8 cellular contexts compared by ENCODE assay signal in genomic region chr17:64024781-64025731, GRCh38. TPM values are rescaled to one million over a fixed set of nuclear protein-coding genes. Genes with fewer than 3 reads are reported as not detected.
DNase-seq lines count a peak whose midpoint lies in the region; ATAC-seq, FAIRE-seq and TF ChIP-seq lines count a peak whose summit lies in the region.

No MANE protein-coding gene starts in this region.

- H3K4me3 ChIP-seq in PC-9, result no peak overlapping the region

- H3K36me3 ChIP-seq in PC-9 (ENCODE audit: low read depth), result no peaks in the 10 kb centered on the region

- H3K27me3 ChIP-seq in foreskin keratinocyte, result no peaks in the 10 kb centered on the region
- no peaks in the 10 kb centered on the region for H3K27me3 ChIP-seq in PC-9 (ENCODE audit: insufficient read depth, low read depth)

- H3K4me2 ChIP-seq in PC-9, result no peak overlapping the region

- FAIRE-seq in D721Med (lab: Jason Lieb, UNC), result no peak

- no peaks in the 10 kb centered on the region for H3K9me3 ChIP-seq in PC-9 (ENCODE audit: insufficient read depth, low read depth)

- intact Hi-C loops in PC-9 (cut with micrococcal nuclease; ENCODE audit: unreplicated experiment), result loop anchor here (1.0 kb wide), 2 partner anchors 74 to 106 kb away; no protein-coding TSS in a partner anchor

- DNase-seq in LHCN-M2 (ENCODE audit: low read depth) (peak; percentile 13), foreskin keratinocyte (peak in 1 of 2 donors; percentile 41), PC-9 (no peak), D721Med (ENCODE audit: insufficient read length, low spot score) (no peak), foreskin melanocyte (no peak)
- DNase-seq in activated CD8-positive, alpha-beta memory T cell treated with anti-CD3 and anti-CD28 coated beads, Interleukin-2, amount 50 U/mL, for 1 hour (ENCODE audit: extremely low read depth), result peak; percentile 33
- DNase-seq in stimulated activated naive CD4-positive, alpha-beta T cell treated with Interleukin-2 at 50 U/mL for 16 hours (lab: John Stamatoyannopoulos, UW), result peak; percentile 39

- no TSS peak for BruUV-seq in PC-9 (replicated peaks; lab: Mats Ljungman, UMichigan)

- POLR2A ChIA-PET in PC-9 (lab: Charles Lee; ENCODE audit: unreplicated experiment), result no interaction called here

- H3K4me1 ChIP-seq in foreskin keratinocyte (peaks cover 8% of the 10 kb centered on the region), PC-9 (replicated peaks; ENCODE audit: insufficient read depth) (0 out of 2 replicates have a peak, but pooled peaks cover 4% of the 10 kb centered on the region)

- H3K27ac ChIP-seq in foreskin keratinocyte, result no peak overlapping the region
- no peak overlapping the region for H3K27ac ChIP-seq in PC-9

- H3K79me2 ChIP-seq in PC-9 (ENCODE audit: low read depth), result no peaks in the 10 kb centered on the region

- peaks cover 6% of the 10 kb centered on the region; the same call in 1 of the 2 replicates for H3F3A ChIP-seq in PC-9 (ENCODE audit: insufficient read depth, low read depth)

- H3K9me2 ChIP-seq in PC-9 (ENCODE audit: insufficient read depth), result no peaks in the 10 kb centered on the region

- H4K20me1 ChIP-seq in PC-9 (ENCODE audit: insufficient read depth), result no peaks in the 10 kb centered on the region

- CTCF ChIA-PET in PC-9 (lab: Charles Lee), result interaction anchor here (0.6 to 3.2 kb wide), 7 partner anchors 20 to 397 kb away, joined by 3 to 15 read pairs (median 4); no protein-coding TSS in a partner anchor

- TF ChIP-seq CTCF in foreskin keratinocyte (conservative IDR thresholded peaks at IDR 0.05) (no peak), PC-9 (conservative IDR thresholded peaks at IDR 0.05) (no peak), D721Med (IDR thresholded peaks at IDR 0.05; ENCODE audit: insufficient read depth, missing control alignments) (no peak)

- H2AFZ ChIP-seq in PC-9, result no peak overlapping the region

- ATAC-seq in foreskin keratinocyte (peak; percentile 34), GM18858 (IDR thresholded peaks at IDR 0.05; ENCODE audit: unreplicated experiment) (no peak)

RNA-seq across cellular contexts. Expression of gene ICAM2, which starts 4.6 kb away (rescaled TPM):
- total RNA-seq in LHCN-M2 (2014; rRNA removed) (0.29 and 1.2 TPM in 2 replicates), foreskin keratinocyte (0.14 and 0.48 TPM in 2 replicates), PC-9 (2021) (7.8 and 9.2 TPM in 2 replicates)
- 0.56 TPM for polyA plus RNA-seq in LHCN-M2 (2012)
- 0.46 and 0.54 TPM in 2 replicates for polyA plus RNA-seq in foreskin keratinocyte

RNA-seq across cellular contexts. Expression of gene PRR29, which starts 26.9 kb away (rescaled TPM):
- total RNA-seq in LHCN-M2 (2014; rRNA removed) (0.13 TPM in 1 of 2 replicates, not detected in the other), foreskin keratinocyte (0.03 TPM in 1 of 2 replicates, not detected in the other), PC-9 (2021) (2.4 and 2.8 TPM in 2 replicates)
- 0.05 TPM for polyA plus RNA-seq in LHCN-M2 (2012)
- 0.03 and 0.06 TPM in 2 replicates for polyA plus RNA-seq in foreskin keratinocyte

RNA-seq across cellular contexts. Expression of gene SCN4A, which starts 52.3 kb away (rescaled TPM):
- total RNA-seq in LHCN-M2 (2014; rRNA removed), result 0.06 TPM in 1 of 2 replicates, not detected in the other
- polyA plus RNA-seq in LHCN-M2 (2012), result not detected
- not detected in 2 replicates for total RNA-seq in foreskin keratinocyte
- not detected in 2 replicates for polyA plus RNA-seq in foreskin keratinocyte
- total RNA-seq in PC-9 (2021), result 1.4 and 1.7 TPM in 2 replicates

Comparison
In these comparisons a context has a peak if more than half of its experiments do, and no peak if none do; other contexts are left out.
1. DNase-seq: peak in LHCN-M2 (single experiment), activated CD8-positive, alpha-beta memory T cell treated with anti-CD3 and anti-CD28 coated beads, Interleukin-2, amount 50 U/mL, for 1 hour (single experiment) and stimulated activated naive CD4-positive, alpha-beta T cell treated with Interleukin-2 at 50 U/mL for 16 hours (single experiment); none in PC-9 (0 of 2), D721Med (single experiment) and foreskin melanocyte (single experiment).